12 cellular contexts compared by ENCODE assay signal in genomic region chr5:126031989-126032716, GRCh38.
A peak's percentile ranks its signal among the peaks of the same experiment; 100 is the strongest.
DNase-seq lines count a peak whose midpoint lies in the region; ATAC-seq lines count a peak whose summit lies in the region.
"Had no signal": no experiment of that assay in that cellular context is flagged by ENCODE, and none has a peak within 500 bp of the region (broad histone marks: within the 10 kb centered on the region; RNA-seq: fewer than 3 reads in every experiment).

No MANE protein-coding gene starts in this region.

- no peaks in the 10 kb centered on the region for H3K4me1 ChIP-seq in GM23248 (ENCODE audit: insufficient read depth)

- no peaks in the 10 kb centered on the region for H3F3A ChIP-seq in GM23248 (ENCODE audit: insufficient read depth)

- in situ Hi-C loops in GM23248 (cut with MboI) = no loop called here

- no peaks in the 10 kb centered on the region for H3K9me2 ChIP-seq in GM23248 (ENCODE audit: insufficient read depth)

- no peak overlapping the region for H3K4me3 ChIP-seq in GM23248

- H3K9ac ChIP-seq in GM23248 = no peak overlapping the region

- no peak overlapping the region for H3K27ac ChIP-seq in GM23248

- no peaks in the 10 kb centered on the region for H3K36me3 ChIP-seq in GM23248 (ENCODE audit: low read depth)

- H3K79me2 ChIP-seq in GM23248 (ENCODE audit: insufficient read depth) = no peaks in the 10 kb centered on the region

- no peak overlapping the region for H2AFZ ChIP-seq in GM23248

- 55 to 57% methylated on average over 7 of the region's 7 CpGs for WGBS in GM23248 (ENCODE audit: low coverage in 1 of 2, low lambda C conversion rate in 2 of 2, missing lambda C conversion rate in 2 of 2), 2 experiments

- DNase-seq in GM23248 = peak; percentile 54
- peak; percentile 82 for DNase-seq in NCI-H69 (lab: John Stamatoyannopoulos, UW)
- DNase-seq in mucosa of gallbladder (ENCODE audit: low spot score) = peak; percentile 25
- DNase-seq in Ammon's horn (ENCODE audit: low spot score) = no peak
- DNase-seq in hippocampal formation (lab: John Stamatoyannopoulos, UW) = no peak
- DNase-seq: hypothalamus; naive B cell; stimulated activated CD4-positive, alpha-beta T cell treated with anti-CD3 and anti-CD28 coated beads, Interleukin-15, amount 100 ng/mL, for 24 hours had no signal

- no peaks in the 10 kb centered on the region for H4K20me1 ChIP-seq in GM23248 (ENCODE audit: insufficient read depth)

- ATAC-seq in esophagus mucosa = peak; percentile 46
- ATAC-seq in HG03354 (IDR thresholded peaks at IDR 0.05; ENCODE audit: poor library complexity, severe bottlenecking, unreplicated experiment) = no peak
- no peak for ATAC-seq in GM18907 (IDR thresholded peaks at IDR 0.05; ENCODE audit: unreplicated experiment)
- ATAC-seq: stimulated activated memory B cell treated with anti-CD40 and anti-IgM and Interleukin-4, amounts not matched to agents 10 μg/mL and 1 μg/mL and 100 μg/mL, for 72 hours had no signal

- no peaks in the 10 kb centered on the region; the same call in none of the 2 replicates for H3K27me3 ChIP-seq in GM23248 (replicated peaks; ENCODE audit: insufficient read depth)

- no peaks in the 10 kb centered on the region for H3K9me3 ChIP-seq in GM23248 (ENCODE audit: low read depth)

- H3K4me2 ChIP-seq in GM23248 (ENCODE audit: unreplicated experiment) = no peak overlapping the region

Comparison
In these comparisons a context has a peak if more than half of its experiments do, and no peak if none do; other contexts are left out.
1. DNase-seq: peak in GM23248 (single experiment), NCI-H69 (single experiment) and mucosa of gallbladder (single experiment); none in Ammon's horn (single experiment) and hippocampal formation (0 of 2).